In genomic region chr1:31715873-31716220, GRCh38 we compare ENCODE assay signal across 9 cellular contexts. TPM values are rescaled to one million over a fixed set of nuclear protein-coding genes. Genes with fewer than 3 reads are reported as not detected.
A peak's percentile ranks its signal among the peaks of the same experiment; 100 is the strongest.
DNase-seq lines count a peak whose midpoint lies in the region; ATAC-seq and TF ChIP-seq lines count a peak whose summit lies in the region.
"Had no signal": no experiment of that assay in that cellular context is flagged by ENCODE, and none has a peak within 500 bp of the region (broad histone marks: within the 10 kb centered on the region; RNA-seq: fewer than 3 reads in every experiment).

No MANE protein-coding gene starts in this region.

- no peak for TF ChIP-seq POLR2A in heart left ventricle (IDR thresholded peaks at IDR 0.05)

- H3K9me3 ChIP-seq in heart left ventricle, result no peaks in the 10 kb centered on the region
- H3K9me3 ChIP-seq in muscle layer of duodenum (ENCODE audit: control insufficient read depth in 1 of 2, low read length in 2 of 2), result no peaks in the 10 kb centered on the region
- no peaks in the 10 kb centered on the region for H3K9me3 ChIP-seq in upper lobe of right lung

- H3K27me3 Mint-ChIP-seq in chondrocyte (ENCODE audit: low read depth) (no peaks in the 10 kb centered on the region), osteocyte (ENCODE audit: unreplicated experiment) (peaks cover 4% of the 10 kb centered on the region)

- H3K36me3 Mint-ChIP-seq in chondrocyte (ENCODE audit: low read depth) (no peaks in the 10 kb centered on the region), osteocyte (ENCODE audit: unreplicated experiment) (no peaks in the 10 kb centered on the region)

- H3K27me3 ChIP-seq in heart left ventricle (peaks cover 0 to 19% (median 0%) of the 10 kb centered on the region in 9 donors), muscle layer of duodenum (ENCODE audit: low read depth, low read length) (no peaks in the 10 kb centered on the region), upper lobe of right lung (peaks cover 18% of the 10 kb centered on the region)

- peak overlapping the region in 11 of 12 donors; percentile 89 to 99 (median 96) for H3K27ac ChIP-seq in heart left ventricle
- H3K27ac ChIP-seq in muscle layer of duodenum (ENCODE audit: low read length), result peak overlapping the region; percentile 53
- peak overlapping the region; percentile 84 for H3K27ac ChIP-seq in upper lobe of right lung

- 6 to 14% (median 9%) methylated on average over 7 of the region's 7 CpGs for WGBS in heart left ventricle, 4 donors

- DNase-seq in heart left ventricle, result no peak
- DNase-seq in left cardiac atrium, result no peak
- no peak for DNase-seq in chondrocyte (ENCODE audit: low spot score)
- no peak for DNase-seq in upper lobe of right lung
- DNase-seq in middle frontal gyrus (ENCODE audit: extremely low spot score, low spot score), result no peak
- no peak for DNase-seq in osteocyte (ENCODE audit: extremely low spot score, unreplicated experiment)
- DNase-seq: COR-L47 had no signal

- peak overlapping the region; percentile 54 for H3K4me3 Mint-ChIP-seq in chondrocyte (ENCODE audit: unreplicated experiment)
- H3K4me3 Mint-ChIP-seq in osteocyte (ENCODE audit: unreplicated experiment), result no peak overlapping the region

- H3K4me3 ChIP-seq in heart left ventricle (peak overlapping the region in 11 of 12 donors; percentile 24 to 62 (median 55)), muscle layer of duodenum (ENCODE audit: low read depth in 1 of 2, low read length in 2 of 2) (peak overlapping the region; percentile 43 to 61), upper lobe of right lung (no peak overlapping the region)

- H3K36me3 ChIP-seq in heart left ventricle, result no peaks in the 10 kb centered on the region
- H3K36me3 ChIP-seq in muscle layer of duodenum (ENCODE audit: control insufficient read depth in 1 of 2, insufficient read depth in 2 of 2, low read length in 2 of 2), result peaks cover 0 to 3% of the 10 kb centered on the region in 2 donors
- H3K36me3 ChIP-seq in upper lobe of right lung, result no peaks in the 10 kb centered on the region

- ATAC-seq in heart left ventricle (no peak), left cardiac atrium (no peak), upper lobe of right lung (no peak), HG03457 (IDR thresholded peaks at IDR 0.05; ENCODE audit: unreplicated experiment) (no peak)

- TF ChIP-seq CTCF in heart left ventricle (IDR thresholded peaks at IDR 0.05) (peak in 3 of 12 donors; percentile 10 to 17 (median 16)), chondrocyte (IDR thresholded peaks at IDR 0.05) (peak; percentile 51), upper lobe of right lung (IDR thresholded peaks at IDR 0.05) (no peak), osteocyte (IDR thresholded peaks at IDR 0.05) (no peak)

- H3K4me1 Mint-ChIP-seq in chondrocyte (ENCODE audit: low read depth) (peaks cover 73% of the 10 kb centered on the region), osteocyte (ENCODE audit: unreplicated experiment) (peaks cover 46% of the 10 kb centered on the region)

- H3K27ac Mint-ChIP-seq in chondrocyte (ENCODE audit: unreplicated experiment), result no peak overlapping the region
- H3K27ac Mint-ChIP-seq in osteocyte (ENCODE audit: unreplicated experiment), result no peak overlapping the region

- intact Hi-C loops in heart left ventricle (cut with DNase I) (loop anchor here in 8 of 10 donors (1.0 to 10.0 kb wide), 13 partner anchors 29 to 154 kb away; partner anchors contain the start of gene PEF1 (in 1 of the 8)), left cardiac atrium (cut with DNase I) (loop anchor here (2.0 to 10.0 kb wide), 3 partner anchors 51 to 69 kb away; no protein-coding TSS in a partner anchor), upper lobe of right lung (cut with DNase I) (no loop called here)

- peaks cover 0 to 48% (median 35%) of the 10 kb centered on the region in 12 donors for H3K4me1 ChIP-seq in heart left ventricle
- H3K4me1 ChIP-seq in muscle layer of duodenum (ENCODE audit: control insufficient read depth in 1 of 2, insufficient read depth in 2 of 2, low read length in 2 of 2), result peaks cover 8 to 34% of the 10 kb centered on the region in 2 donors
- H3K4me1 ChIP-seq in upper lobe of right lung, result peaks cover 31% of the 10 kb centered on the region

- H3K9me3 Mint-ChIP-seq in chondrocyte (ENCODE audit: low read depth) (no peaks in the 10 kb centered on the region), osteocyte (ENCODE audit: unreplicated experiment) (no peaks in the 10 kb centered on the region)

RNA-seq across cellular contexts. Expression of gene COL16A1, which starts 12.0 kb away (rescaled TPM):
- total RNA-seq in heart left ventricle (10 to 100 TPM; 10.1 to 24.1 (median 13.1) TPM), left cardiac atrium (10 to 100 TPM; 19.8 to 27.5 TPM), chondrocyte (230 to 272 TPM (median 262 TPM) in 3 replicates), upper lobe of right lung (28.9 TPM), osteocyte (89.2 and 90.7 TPM in 2 replicates)
- 10 to 100 TPM in 1 of 2 donors, 1 to 10 TPM in 1; 7.5 to 15.8 TPM for polyA plus RNA-seq in heart left ventricle

RNA-seq across cellular contexts. Expression of gene ADGRB2, which starts 48.3 kb away (rescaled TPM):
- total RNA-seq in heart left ventricle (10 to 100 TPM in 4 of 9 donors, 1 to 10 TPM in 5; 4.7 to 18.5 (median 9.6) TPM), left cardiac atrium (10 to 100 TPM; 14.0 to 18.7 TPM), chondrocyte (11.9 to 20.4 TPM (median 12.2 TPM) in 3 replicates), upper lobe of right lung (0.69 TPM), osteocyte (8.2 and 8.4 TPM in 2 replicates)
- 10 to 100 TPM in 1 of 2 donors, 1 to 10 TPM in 1; 1.1 to 11.5 TPM for polyA plus RNA-seq in heart left ventricle
